ENCODE assay signal across 1 cellular context in the genomic region with DNA sequence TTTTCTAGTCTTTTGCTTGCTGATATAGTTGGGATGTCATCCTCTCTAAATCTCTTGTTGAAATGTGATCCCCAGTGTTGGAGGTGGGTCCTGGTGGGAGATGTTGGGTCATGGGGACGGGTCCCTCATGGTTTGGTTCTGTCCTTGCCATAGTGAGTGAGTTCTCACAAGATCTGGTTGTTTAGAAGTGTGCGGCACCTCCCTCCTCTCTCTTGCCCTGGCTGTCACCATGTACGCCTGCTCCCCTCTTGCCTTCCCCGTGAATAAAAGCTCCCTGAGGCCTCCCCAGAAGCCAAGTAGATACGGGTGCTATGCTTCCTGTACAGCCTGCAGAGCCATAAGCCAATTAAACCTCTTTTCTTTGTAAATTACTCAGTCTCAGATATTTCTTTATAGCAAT.
TF ChIP-seq lines count a peak whose summit lies in the region.

No MANE protein-coding gene starts in this region.

TF ChIP-seq in WTC11, 78 proteins besides CTCF, POLR2A, EP300 and RAD21 (continued from another document):
- TF ChIP-seq, protein P1, sequence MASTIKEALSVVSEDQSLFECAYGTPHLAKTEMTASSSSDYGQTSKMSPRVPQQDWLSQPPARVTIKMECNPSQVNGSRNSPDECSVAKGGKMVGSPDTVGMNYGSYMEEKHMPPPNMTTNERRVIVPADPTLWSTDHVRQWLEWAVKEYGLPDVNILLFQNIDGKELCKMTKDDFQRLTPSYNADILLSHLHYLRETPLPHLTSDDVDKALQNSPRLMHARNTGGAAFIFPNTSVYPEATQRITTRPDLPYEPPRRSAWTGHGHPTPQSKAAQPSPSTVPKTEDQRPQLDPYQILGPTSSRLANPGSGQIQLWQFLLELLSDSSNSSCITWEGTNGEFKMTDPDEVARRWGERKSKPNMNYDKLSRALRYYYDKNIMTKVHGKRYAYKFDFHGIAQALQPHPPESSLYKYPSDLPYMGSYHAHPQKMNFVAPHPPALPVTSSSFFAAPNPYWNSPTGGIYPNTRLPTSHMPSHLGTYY (CRISPR knock-in tag; IDR thresholded peaks at IDR 0.05) = no peak
- no peak for TF ChIP-seq CREB1 (CRISPR knock-in tag; IDR thresholded peaks at IDR 0.05)
- TF ChIP-seq SOX15 (CRISPR knock-in tag; IDR thresholded peaks at IDR 0.05) = no peak
- no peak for TF ChIP-seq FOXP1 (CRISPR knock-in tag; IDR thresholded peaks at IDR 0.05; ENCODE audit: borderline replicate concordance)
- TF ChIP-seq NFYB (CRISPR knock-in tag; conservative IDR thresholded peaks at IDR 0.05; ENCODE audit: low read depth) = no peak
- TF ChIP-seq ZNF416 (CRISPR knock-in tag; IDR thresholded peaks at IDR 0.05) = no peak
- TF ChIP-seq FOXJ3 (CRISPR knock-in tag; IDR thresholded peaks at IDR 0.05; ENCODE audit: borderline replicate concordance) = no peak
- no peak for TF ChIP-seq ZNF121 (CRISPR knock-in tag; IDR thresholded peaks at IDR 0.05)
- TF ChIP-seq, protein P2, sequence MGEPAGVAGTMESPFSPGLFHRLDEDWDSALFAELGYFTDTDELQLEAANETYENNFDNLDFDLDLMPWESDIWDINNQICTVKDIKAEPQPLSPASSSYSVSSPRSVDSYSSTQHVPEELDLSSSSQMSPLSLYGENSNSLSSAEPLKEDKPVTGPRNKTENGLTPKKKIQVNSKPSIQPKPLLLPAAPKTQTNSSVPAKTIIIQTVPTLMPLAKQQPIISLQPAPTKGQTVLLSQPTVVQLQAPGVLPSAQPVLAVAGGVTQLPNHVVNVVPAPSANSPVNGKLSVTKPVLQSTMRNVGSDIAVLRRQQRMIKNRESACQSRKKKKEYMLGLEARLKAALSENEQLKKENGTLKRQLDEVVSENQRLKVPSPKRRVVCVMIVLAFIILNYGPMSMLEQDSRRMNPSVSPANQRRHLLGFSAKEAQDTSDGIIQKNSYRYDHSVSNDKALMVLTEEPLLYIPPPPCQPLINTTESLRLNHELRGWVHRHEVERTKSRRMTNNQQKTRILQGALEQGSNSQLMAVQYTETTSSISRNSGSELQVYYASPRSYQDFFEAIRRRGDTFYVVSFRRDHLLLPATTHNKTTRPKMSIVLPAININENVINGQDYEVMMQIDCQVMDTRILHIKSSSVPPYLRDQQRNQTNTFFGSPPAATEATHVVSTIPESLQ (CRISPR knock-in tag; IDR thresholded peaks at IDR 0.05) = no peak
- TF ChIP-seq ATF1 (CRISPR knock-in tag; IDR thresholded peaks at IDR 0.05) = no peak
- no peak for TF ChIP-seq GTF2I (CRISPR knock-in tag; conservative IDR thresholded peaks at IDR 0.05)
- TF ChIP-seq, protein P3, sequence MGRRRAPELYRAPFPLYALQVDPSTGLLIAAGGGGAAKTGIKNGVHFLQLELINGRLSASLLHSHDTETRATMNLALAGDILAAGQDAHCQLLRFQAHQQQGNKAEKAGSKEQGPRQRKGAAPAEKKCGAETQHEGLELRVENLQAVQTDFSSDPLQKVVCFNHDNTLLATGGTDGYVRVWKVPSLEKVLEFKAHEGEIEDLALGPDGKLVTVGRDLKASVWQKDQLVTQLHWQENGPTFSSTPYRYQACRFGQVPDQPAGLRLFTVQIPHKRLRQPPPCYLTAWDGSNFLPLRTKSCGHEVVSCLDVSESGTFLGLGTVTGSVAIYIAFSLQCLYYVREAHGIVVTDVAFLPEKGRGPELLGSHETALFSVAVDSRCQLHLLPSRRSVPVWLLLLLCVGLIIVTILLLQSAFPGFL (CRISPR knock-in tag; IDR thresholded peaks at IDR 0.05; ENCODE audit: borderline replicate concordance) = no peak
- TF ChIP-seq, protein P4, sequence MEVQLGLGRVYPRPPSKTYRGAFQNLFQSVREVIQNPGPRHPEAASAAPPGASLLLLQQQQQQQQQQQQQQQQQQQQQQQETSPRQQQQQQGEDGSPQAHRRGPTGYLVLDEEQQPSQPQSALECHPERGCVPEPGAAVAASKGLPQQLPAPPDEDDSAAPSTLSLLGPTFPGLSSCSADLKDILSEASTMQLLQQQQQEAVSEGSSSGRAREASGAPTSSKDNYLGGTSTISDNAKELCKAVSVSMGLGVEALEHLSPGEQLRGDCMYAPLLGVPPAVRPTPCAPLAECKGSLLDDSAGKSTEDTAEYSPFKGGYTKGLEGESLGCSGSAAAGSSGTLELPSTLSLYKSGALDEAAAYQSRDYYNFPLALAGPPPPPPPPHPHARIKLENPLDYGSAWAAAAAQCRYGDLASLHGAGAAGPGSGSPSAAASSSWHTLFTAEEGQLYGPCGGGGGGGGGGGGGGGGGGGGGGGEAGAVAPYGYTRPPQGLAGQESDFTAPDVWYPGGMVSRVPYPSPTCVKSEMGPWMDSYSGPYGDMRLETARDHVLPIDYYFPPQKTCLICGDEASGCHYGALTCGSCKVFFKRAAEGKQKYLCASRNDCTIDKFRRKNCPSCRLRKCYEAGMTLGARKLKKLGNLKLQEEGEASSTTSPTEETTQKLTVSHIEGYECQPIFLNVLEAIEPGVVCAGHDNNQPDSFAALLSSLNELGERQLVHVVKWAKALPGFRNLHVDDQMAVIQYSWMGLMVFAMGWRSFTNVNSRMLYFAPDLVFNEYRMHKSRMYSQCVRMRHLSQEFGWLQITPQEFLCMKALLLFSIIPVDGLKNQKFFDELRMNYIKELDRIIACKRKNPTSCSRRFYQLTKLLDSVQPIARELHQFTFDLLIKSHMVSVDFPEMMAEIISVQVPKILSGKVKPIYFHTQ (CRISPR knock-in tag; IDR thresholded peaks at IDR 0.05) = no peak
- no peak for TF ChIP-seq EMX1 (CRISPR knock-in tag; IDR thresholded peaks at IDR 0.05)
